Comparison of ENCODE assay signal across 8 cellular contexts in the genomic region with DNA sequence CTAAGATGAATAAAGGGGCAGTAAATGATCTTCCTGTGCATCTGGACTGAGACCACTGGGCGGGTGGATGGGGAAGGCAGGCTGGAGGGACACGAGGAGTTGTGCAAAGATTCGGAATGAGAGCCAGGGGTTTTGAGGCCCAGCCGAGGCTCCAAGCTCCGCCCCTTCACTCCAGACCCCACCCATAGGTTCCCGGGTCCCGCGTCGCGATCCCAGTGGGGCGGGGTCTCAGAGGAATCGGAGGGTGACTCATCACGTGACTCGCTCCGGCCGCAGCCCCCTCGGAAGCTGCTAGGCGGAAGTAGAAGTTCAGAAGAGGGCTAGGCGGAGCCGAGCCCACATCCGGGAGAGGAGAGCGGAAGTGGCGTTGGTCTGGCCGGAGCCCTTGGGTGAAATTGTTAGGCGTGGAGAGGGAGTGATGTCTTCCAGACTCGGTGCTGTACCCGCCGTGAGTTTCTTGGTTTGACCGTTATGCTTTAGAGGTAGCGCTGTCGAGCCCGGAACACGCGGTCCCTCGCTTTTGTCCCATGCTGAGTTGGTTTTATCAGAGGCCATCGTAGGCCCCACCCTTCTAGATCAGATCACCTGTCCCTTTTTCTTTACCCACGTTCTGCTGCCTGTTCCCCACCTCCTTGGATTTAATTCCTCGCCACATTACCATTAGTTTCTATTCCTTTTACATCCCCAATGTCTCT. TPM values are rescaled to one million over a fixed set of nuclear protein-coding genes. Genes with fewer than 3 reads are reported as not detected.
DNase-seq lines count a peak whose midpoint lies in the region; ATAC-seq and TF ChIP-seq lines count a peak whose summit lies in the region.

A gene with protein sequence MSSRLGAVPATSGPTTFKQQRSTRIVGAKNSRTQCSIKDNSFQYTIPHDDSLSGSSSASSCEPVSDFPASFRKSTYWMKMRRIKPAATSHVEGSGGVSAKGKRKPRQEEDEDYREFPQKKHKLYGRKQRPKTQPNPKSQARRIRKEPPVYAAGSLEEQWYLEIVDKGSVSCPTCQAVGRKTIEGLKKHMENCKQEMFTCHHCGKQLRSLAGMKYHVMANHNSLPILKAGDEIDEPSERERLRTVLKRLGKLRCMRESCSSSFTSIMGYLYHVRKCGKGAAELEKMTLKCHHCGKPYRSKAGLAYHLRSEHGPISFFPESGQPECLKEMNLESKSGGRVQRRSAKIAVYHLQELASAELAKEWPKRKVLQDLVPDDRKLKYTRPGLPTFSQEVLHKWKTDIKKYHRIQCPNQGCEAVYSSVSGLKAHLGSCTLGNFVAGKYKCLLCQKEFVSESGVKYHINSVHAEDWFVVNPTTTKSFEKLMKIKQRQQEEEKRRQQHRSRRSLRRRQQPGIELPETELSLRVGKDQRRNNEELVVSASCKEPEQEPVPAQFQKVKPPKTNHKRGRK (plus strand): TSS at position 348 of the 695 bp plus-strand sequence. CDS start 71 bp downstream, at position 419.

- peak; percentile 96 for ATAC-seq in GM19351 (IDR thresholded peaks at IDR 0.05; ENCODE audit: unreplicated experiment)
- ATAC-seq in HG03520 (IDR thresholded peaks at IDR 0.05; ENCODE audit: unreplicated experiment), result peak; percentile 81
- peak; percentile 94 to 97 (median 96) for ATAC-seq in right lobe of liver

- peaks cover 0 to 3% (median 0%) of the 10 kb centered on the region in 4 donors for H3K9me3 ChIP-seq in right lobe of liver

- peaks cover 0 to 2% (median 2%) of the 10 kb centered on the region in 3 donors for H3K27me3 Mint-ChIP-seq in CD14-positive monocyte (ENCODE audit: low read depth in 3 of 3)

- peak within 1 kb of the TSS; percentile 91 to 95 for H3K4me3 Mint-ChIP-seq in CD14-positive monocyte

- no peaks in the 10 kb centered on the region for H3K36me3 ChIP-seq in right lobe of liver

- WGBS in right lobe of liver (ENCODE audit: insufficient coverage, low coverage, low lambda C conversion rate, missing lambda C conversion rate), result 6% methylated on average over 11 of the region's 38 CpGs

- H3K27ac Mint-ChIP-seq in CD14-positive monocyte, result peak within 1 kb of the TSS; percentile 90 to 99 (median 96)

- intact Hi-C loops in CD14-positive monocyte (cut with micrococcal nuclease), result loop anchor here (10.0 kb wide), 2 partner anchors 88 to 158 kb away; partner anchors contain the start of genes NRBP1 (in 2 of the 2), FNDC4 (in 1 of the 2) and GCKR (in 1 of the 2)
- intact Hi-C loops in right lobe of liver (cut with DNase I), result no loop called here

- peaks cover 34% of the 10 kb centered on the region for H3K4me1 Mint-ChIP-seq in CD14-positive monocyte

- H3K27me3 ChIP-seq in right lobe of liver, result no peaks in the 10 kb centered on the region

- TF ChIP-seq POLR2A in right lobe of liver (IDR thresholded peaks at IDR 0.05), result peak; percentile 59

- peaks cover 0 to 12% (median 0%) of the 10 kb centered on the region in 4 donors for H3K4me1 ChIP-seq in right lobe of liver

- peaks cover 8 to 10% of the 10 kb centered on the region in 2 donors for H3K36me3 Mint-ChIP-seq in CD14-positive monocyte

- peak within 1 kb of the TSS; percentile 3 to 49 (median 32) for H3K27ac ChIP-seq in right lobe of liver

- no peak for TF ChIP-seq CTCF in CD14-positive monocyte (IDR thresholded peaks at IDR 0.05)
- no peak for TF ChIP-seq CTCF in right lobe of liver (IDR thresholded peaks at IDR 0.05)

- peaks cover 7 to 27% (median 18%) of the 10 kb centered on the region in 7 donors for H3K9me3 Mint-ChIP-seq in CD14-positive monocyte

- DNase-seq in CD14-positive monocyte (ENCODE audit: low spot score) (peak; percentile 92), NCI-H69 (lab: John Stamatoyannopoulos, UW) (peak; percentile 95), ecto neural progenitor cell (ENCODE audit: low spot score) (peak; percentile 95), right lobe of liver (peak; percentile 87 to 91 (median 89))
- DNase-seq in activated CD4-positive, alpha-beta T cell treated with anti-CD3 and anti-CD28 coated beads, Interleukin-2, amount 50 U/mL, for 4 hours, result peak; percentile 60 to 73
- DNase-seq in stimulated activated CD4-positive, alpha-beta T cell treated with anti-CD3 and anti-CD28 coated beads, Interleukin-4, amount 100 ng/mL, for 24 hours, result peak; percentile 86

- peak within 1 kb of the TSS; percentile 43 to 69 (median 64) for H3K4me3 ChIP-seq in right lobe of liver

RNA-seq across cellular contexts. Expression of the gene that starts here (rescaled TPM):
- polyA plus RNA-seq in CD14-positive monocyte, result 10 to 100 TPM in 1 of 2 donors, 1 to 10 TPM in 1; 6.7 to 13.1 TPM
- total RNA-seq in right lobe of liver, result 10 to 100 TPM in 1 of 6 experiments, 1 to 10 TPM in 5; 5.5 to 13.4 (median 6.8) TPM

Comparison
In these comparisons a context has a peak if more than half of its experiments do, and no peak if none do; other contexts are left out.
1. Peak in every context shown above with its lines: DNase-seq, ATAC-seq, H3K4me3 ChIP-seq and H3K27ac ChIP-seq.
2. intact Hi-C loops: an anchor here in CD14-positive monocyte (10.0 kb wide); none called in right lobe of liver.